Comparison of ENCODE assay signal across 7 cellular contexts in genomic region chr10:68208424-68209042, GRCh38. TPM values are rescaled to one million over a fixed set of nuclear protein-coding genes. Genes with fewer than 3 reads are reported as not detected.
DNase-seq lines count a peak whose midpoint lies in the region; ATAC-seq, FAIRE-seq and TF ChIP-seq lines count a peak whose summit lies in the region.

No MANE protein-coding gene starts in this region.

- WGBS in adrenal gland, 4 donors, result 42 to 47% (median 43%) methylated on average over 10 of the region's 10 CpGs

- H3K4me1 ChIP-seq in adrenal gland (replicated peaks in 1 of 2) (no peaks in the 10 kb centered on the region), keratinocyte (ENCODE audit: control insufficient read depth, extremely low read depth, insufficient read depth, low read length) (no peaks in the 10 kb centered on the region)

- no peak overlapping the region for H2AFZ ChIP-seq in keratinocyte (ENCODE audit: control insufficient read depth, low read length)

- ATAC-seq in HG02970 (IDR thresholded peaks at IDR 0.05; ENCODE audit: low FRiP score, unreplicated experiment) (no peak), GM18519 (IDR thresholded peaks at IDR 0.05; ENCODE audit: low FRiP score, unreplicated experiment) (no peak)

- no peak for TF ChIP-seq POLR2A in adrenal gland (IDR thresholded peaks at IDR 0.05)

- H3K27me3 ChIP-seq in H7 (ENCODE audit: control insufficient read depth, insufficient read depth, low read length) (no peaks in the 10 kb centered on the region), adrenal gland (no peaks in the 10 kb centered on the region), keratinocyte (ENCODE audit: control insufficient read depth, extremely low read depth, insufficient read depth, low read length) (no peaks in the 10 kb centered on the region)

- intact Hi-C loops in adrenal gland (cut with DNase I), result loop anchor here in 1 of 2 donors (5.0 to 10.0 kb wide), 2 partner anchors 126 to 354 kb away; no protein-coding TSS in a partner anchor

- no peaks in the 10 kb centered on the region for H3K9me3 ChIP-seq in adrenal gland (replicated peaks in 1 of 3)
- no peaks in the 10 kb centered on the region for H3K9me3 ChIP-seq in keratinocyte (ENCODE audit: control insufficient read depth, low read depth, low read length)

- H3K27ac ChIP-seq in adrenal gland (no peak overlapping the region), keratinocyte (ENCODE audit: control insufficient read depth, insufficient read depth, low read length) (no peak overlapping the region)

- no peaks in the 10 kb centered on the region for H3K36me3 ChIP-seq in H7 (replicated peaks; ENCODE audit: control insufficient read depth, insufficient read depth, low read length)
- no peaks in the 10 kb centered on the region for H3K36me3 ChIP-seq in adrenal gland (replicated peaks in 1 of 2)
- H3K36me3 ChIP-seq in keratinocyte (ENCODE audit: control insufficient read depth in 2 of 2, extremely low read depth in 1 of 2, insufficient read depth in 2 of 2, low read length in 2 of 2), result no peaks in the 10 kb centered on the region

- H3K79me2 ChIP-seq in keratinocyte (ENCODE audit: control insufficient read depth, insufficient read depth, low read length), result no peaks in the 10 kb centered on the region

- peak; percentile 65 for FAIRE-seq in keratinocyte (lab: Jason Lieb, UNC)

- H3K9me1 ChIP-seq in keratinocyte (ENCODE audit: control insufficient read depth, extremely low read depth, insufficient read depth, low read length), result no peaks in the 10 kb centered on the region

- H3K9ac ChIP-seq in keratinocyte (ENCODE audit: control insufficient read depth, extremely low read depth, insufficient read depth, low read length), result no peak overlapping the region

- peak; percentile 70 for DNase-seq in EL
- peak; percentile 67 for DNase-seq in H7
- DNase-seq in NCI-H446 treated with DMSO at 0.1 percent for 48 hours (lab: John Stamatoyannopoulos, UW), result peak; percentile 12
- peak; percentile 66 to 83 (median 77) for DNase-seq in adrenal gland
- DNase-seq in keratinocyte (ENCODE audit: low read depth, low spot score), result peak; percentile 25

- dilution Hi-C loops in keratinocyte (cut with MboI; ENCODE audit: extremely low pct_ligation_motif_present, low sequenced_read_pairs), result no loop called here

- no peak overlapping the region for H3K4me3 ChIP-seq in H7 (ENCODE audit: insufficient read depth, low read depth, low read length)
- H3K4me3 ChIP-seq in adrenal gland, result no peak overlapping the region
- no peak overlapping the region for H3K4me3 ChIP-seq in keratinocyte (ENCODE audit: control insufficient read depth in 2 of 3, extremely low read depth in 1 of 3, insufficient read depth in 2 of 3, low read depth in 1 of 3, low read length in 3 of 3)

- H4K20me1 ChIP-seq in keratinocyte (ENCODE audit: control insufficient read depth, extremely low read depth, insufficient read depth, low read length), result no peaks in the 10 kb centered on the region

- peak; percentile 42 to 82 (median 64) for TF ChIP-seq CTCF in adrenal gland (IDR thresholded peaks at IDR 0.05)
- peak; percentile 75 to 92 (median 85) for TF ChIP-seq CTCF in keratinocyte (optimal IDR thresholded peaks at IDR 0.05 in 1 of 3, IDR thresholded peaks at IDR 0.05 in 1 of 3, conservative IDR thresholded peaks at IDR 0.05 in 1 of 3; ENCODE audit: extremely low read depth in 1 of 3, insufficient read depth in 2 of 3, low read length in 3 of 3)

- no peak overlapping the region for H3K4me2 ChIP-seq in keratinocyte (ENCODE audit: control insufficient read depth, extremely low read depth, insufficient read depth, low read depth, low read length)

RNA-seq across cellular contexts. Expression of gene ATOH7, which starts 23.4 kb away (rescaled TPM):
- 0.15 TPM in 1 of 2 replicates, not detected in the other for total RNA-seq in H7 (2014; rRNA removed; shearing (Covaris generic))
- total RNA-seq in adrenal gland, result under 1 TPM in 3 of 8 donors, not detected in 5; 0.14 to 0.34 (median 0.24) TPM
- polyA plus RNA-seq in adrenal gland, result under 1 TPM in 2 of 3 donors, not detected in 1; 0.48 to 0.71 TPM
- 0.04 to 0.07 TPM in 2 of 3 replicates, not detected in the other for polyA plus RNA-seq in keratinocyte
- not detected for polyA plus RNA-seq in keratinocyte (2011; ENCODE audit: low read depth)
- 0.05 TPM in 1 of 2 replicates, not detected in the other for polyA plus RNA-seq in keratinocyte (2011; cell fraction: cytosol; rRNA removed)
- polyA plus RNA-seq in keratinocyte (2011; cell fraction: nucleus; rRNA removed), result not detected in 2 replicates
- polyA plus RNA-seq in keratinocyte (2012; ENCODE audit: low replicate concordance), result 0.07 TPM in 1 of 2 replicates, not detected in the other
- polyA minus RNA-seq in keratinocyte, result not detected in 3 replicates
- polyA minus RNA-seq in keratinocyte (2011; cell fraction: cytosol; rRNA and poly(A)+ RNA removed), result not detected
- not detected in 2 replicates for polyA minus RNA-seq in keratinocyte (2011; cell fraction: nucleus; rRNA and poly(A)+ RNA removed)

Comparison
In these comparisons a context has a peak if more than half of its experiments do, and no peak if none do; other contexts are left out.
1. DNase-seq: peak in every context shown above with its lines; median percentile 77 in adrenal gland; 70 in EL; 67 in H7; 25 in keratinocyte; 12 in NCI-H446 treated with DMSO at 0.1 percent for 48 hours.